ENCODE assay signal across 25 cellular contexts in genomic region chr1:40921522-40921921, GRCh38.
"Had no signal": no experiment of that assay in that cellular context is flagged by ENCODE, and none has a peak within 500 bp of the region (broad histone marks: within the 10 kb centered on the region; RNA-seq: fewer than 3 reads in every experiment).

No MANE protein-coding gene starts in this region.

- H3K4me2 ChIP-seq: hepatocyte had no signal

- H3K4me3 ChIP-seq: hepatocyte, left ventricle myocardium inferior, lung, right atrium auricular region, right lobe of liver, skin epidermis, stomach, suprapubic skin, thoracic aorta, tibial artery, upper lobe of right lung had no signal

- H3K27ac ChIP-seq: hepatocyte, left ventricle myocardium inferior, neutrophil, parathyroid adenoma, right atrium auricular region, right lobe of liver, suprapubic skin, thoracic aorta, tibial artery, upper lobe of right lung had no signal

- ATAC-seq: naive thymus-derived CD8-positive, alpha-beta T cell; right lobe of liver; stimulated activated naive B cell treated with anti-CD40 and anti-IgM and Interleukin-4, amounts not matched to agents 10 μg/mL and 1 μg/mL and 100 μg/mL, for 72 hours; stimulated activated naive CD8-positive, alpha-beta T cell treated with anti-CD3 and anti-CD28 coated beads, Interleukin-15, Interleukin-2, amounts not matched to agents 100 U/mL and 50 U/mL, for 24 hours; upper lobe of right lung had no signal

- H2AFZ ChIP-seq: hepatocyte, parathyroid adenoma had no signal

- H3K27me3 ChIP-seq: hepatocyte, neutrophil, right atrium auricular region, right lobe of liver, stomach, suprapubic skin, tibial artery, upper lobe of right lung had no signal

- H3K9ac ChIP-seq: parathyroid adenoma had no signal

- H3K4me1 ChIP-seq: parathyroid adenoma, right atrium auricular region, upper lobe of right lung had no signal

- DNase-seq: islet precursor cell; left ventricle myocardium inferior; mesendoderm; midbrain; naive thymus-derived CD8-positive, alpha-beta T cell; occipital lobe; right lobe of liver; stimulated activated CD4-positive, alpha-beta T cell treated with anti-CD3 and anti-CD28 coated beads, Interleukin-12 subunit alpha, Interleukin-12 subunit beta, amount 100 ng/mL, for 4 hours; stimulated activated CD4-positive, alpha-beta T cell treated with anti-CD3 and anti-CD28 coated beads, Interleukin-15, amount 100 ng/mL, for 24 hours; stimulated activated CD4-positive, alpha-beta T cell treated with anti-CD3 and anti-CD28 coated beads, Interleukin-2, amount 100 ng/mL, for 24 hours; stimulated activated CD4-positive, alpha-beta T cell treated with anti-CD3 and anti-CD28 coated beads, Interleukin-4, amount 100 ng/mL, for 1 hour; stimulated activated naive B cell treated with anti-CD40 and anti-IgM and Interleukin-4, amounts not matched to agents 10 μg/mL and 1 μg/mL and 100 μg/mL, for 72 hours; stimulated activated naive CD8-positive, alpha-beta T cell treated with anti-CD3 and anti-CD28 coated beads, Interleukin-15, Interleukin-2, amounts not matched to agents 100 U/mL and 50 U/mL, for 24 hours; stomach; tibial artery; trophoblast cell; upper lobe of right lung had no signal

- H3K36me3 ChIP-seq: left ventricle myocardium inferior, neutrophil, right atrium auricular region, right lobe of liver, stomach, suprapubic skin, thoracic aorta, tibial artery, upper lobe of right lung had no signal

- H3K9me3 ChIP-seq: left ventricle myocardium inferior, neutrophil, right atrium auricular region, right lobe of liver, stomach, suprapubic skin, thoracic aorta, tibial artery, upper lobe of right lung had no signal
